ENCODE assay signal across 9 cellular contexts in genomic region chr22:23859201-23859600, GRCh38. TPM values are rescaled to one million over a fixed set of nuclear protein-coding genes. Genes with fewer than 3 reads are reported as not detected.
DNase-seq lines count a peak whose midpoint lies in the region; ATAC-seq and TF ChIP-seq lines count a peak whose summit lies in the region.
"Had no signal": no experiment of that assay in that cellular context is flagged by ENCODE, and none has a peak within 500 bp of the region (broad histone marks: within the 10 kb centered on the region; RNA-seq: fewer than 3 reads in every experiment).

No MANE protein-coding gene starts in this region.

- H4K20me1 ChIP-seq in OCI-LY1 (ENCODE audit: insufficient read depth, low read length) = no peaks in the 10 kb centered on the region

- H3K9me3 Mint-ChIP-seq in activated T-cell treated with anti-CD3 and anti-CD28 coated beads, Interleukin-2, amount 50 U/mL, for 4 hours = no peaks in the 10 kb centered on the region

- peak overlapping the region; percentile 83 for H3K4me2 ChIP-seq in OCI-LY1 (ENCODE audit: low read length)

- H3K4me1 Mint-ChIP-seq in activated T-cell treated with anti-CD3 and anti-CD28 coated beads, Interleukin-2, amount 50 U/mL, for 4 hours (ENCODE audit: low read depth) = peaks cover 18% of the 10 kb centered on the region

- peak overlapping the region; percentile 87 for H3K4me3 Mint-ChIP-seq in activated T-cell treated with anti-CD3 and anti-CD28 coated beads, Interleukin-2, amount 50 U/mL, for 4 hours

- no peak for DNase-seq in activated T-cell treated with anti-CD3 and anti-CD28 coated beads, Interleukin-2, amount 50 U/mL, for 4 hours
- no peak for DNase-seq in activated T-cell treated with anti-CD3 and anti-CD28 coated beads for 4 hours
- no peak for DNase-seq in dorsolateral prefrontal cortex
- DNase-seq in gastrocnemius medialis = no peak
- DNase-seq in stimulated activated CD4-positive, alpha-beta T cell treated with anti-CD3 and anti-CD28 coated beads, Interleukin-4, amount 100 ng/mL, for 1 hour = no peak
- DNase-seq in DMS53 treated with DMSO at 0.1 percent for 48 hours (lab: John Stamatoyannopoulos, UW; ENCODE audit: unreplicated experiment) = no peak
- no peak for DNase-seq in D341Med (ENCODE audit: low spot score)
- DNase-seq: left ventricle myocardium superior had no signal

- H3K9me3 ChIP-seq in OCI-LY1 (ENCODE audit: low read length) (no peaks in the 10 kb centered on the region), gastrocnemius medialis (no peaks in the 10 kb centered on the region)

- no peak overlapping the region for H2AFZ ChIP-seq in OCI-LY1 (ENCODE audit: low read length)

- H3K27me3 ChIP-seq in OCI-LY1 (ENCODE audit: insufficient read depth, low read length) = no peaks in the 10 kb centered on the region
- no peaks in the 10 kb centered on the region for H3K27me3 ChIP-seq in dorsolateral prefrontal cortex
- no peaks in the 10 kb centered on the region for H3K27me3 ChIP-seq in gastrocnemius medialis

- no peak for TF ChIP-seq POLR2A in gastrocnemius medialis (IDR thresholded peaks at IDR 0.05)

- no peaks in the 10 kb centered on the region for H3K27me3 Mint-ChIP-seq in activated T-cell treated with anti-CD3 and anti-CD28 coated beads, Interleukin-2, amount 50 U/mL, for 4 hours (ENCODE audit: low read depth)

- H3K27ac ChIP-seq in OCI-LY1 (ENCODE audit: low read depth, low read length, poor library complexity, severe bottlenecking) (peak overlapping the region; percentile 82), dorsolateral prefrontal cortex (peak overlapping the region in 41 of 59 donors; percentile 4 to 99 (median 96)), gastrocnemius medialis (peak overlapping the region in 3 of 4 donors; percentile 94 to 98 (median 97))

- intact Hi-C loops in dorsolateral prefrontal cortex (cut with DNase I) (loop anchor here (5.0 kb wide), 2 partner anchors 33 to 142 kb away; partner anchors contain the start of gene MIF (in 2 of the 2)), gastrocnemius medialis (cut with DNase I; ENCODE audit: low total_unique reads) (loop anchor here (5.0 kb wide), 1 partner anchor 33 kb away; the partner anchor contains the start of gene MIF)

- no peak for TF ChIP-seq CTCF in OCI-LY1 (IDR thresholded peaks at IDR 0.05; ENCODE audit: low read length)
- no peak for TF ChIP-seq CTCF in dorsolateral prefrontal cortex (IDR thresholded peaks at IDR 0.05 in 54 of 56, conservative IDR thresholded peaks at IDR 0.05 in 2 of 56; ENCODE audit: low read depth in 1 of 56, partially characterized antibody in 56 of 56)
- no peak for TF ChIP-seq CTCF in gastrocnemius medialis (IDR thresholded peaks at IDR 0.05 in 4 of 5, conservative IDR thresholded peaks at IDR 0.05 in 1 of 5)

- H3K36me3 Mint-ChIP-seq in activated T-cell treated with anti-CD3 and anti-CD28 coated beads, Interleukin-2, amount 50 U/mL, for 4 hours (ENCODE audit: insufficient read depth) = peaks cover 2% of the 10 kb centered on the region

- H3K4me3 ChIP-seq in OCI-LY1 (ENCODE audit: low read depth, low read length, poor library complexity, severe bottlenecking) (peak overlapping the region; percentile 70), dorsolateral prefrontal cortex (peak overlapping the region in 42 of 59 donors; percentile 64 to 100 (median 85)), gastrocnemius medialis (no peak overlapping the region)

- H3K9me2 ChIP-seq in OCI-LY1 (ENCODE audit: low read depth, low read length) = no peaks in the 10 kb centered on the region

- in situ Hi-C loops in gastrocnemius medialis (cut with MboI; ENCODE audit: low sequenced_read_pairs in 4 of 4) = loop anchor here in 3 of 4 donors (10.0 to 25.0 kb wide), 2 partner anchors 314 to 322 kb away; no protein-coding TSS in a partner anchor

- H3F3A ChIP-seq in OCI-LY1 (ENCODE audit: insufficient read depth, low read length) = no peaks in the 10 kb centered on the region

- no peaks in the 10 kb centered on the region for H3K36me3 ChIP-seq in OCI-LY1 (ENCODE audit: insufficient read depth, low read length)
- H3K36me3 ChIP-seq in gastrocnemius medialis = no peaks in the 10 kb centered on the region

- H3K9ac ChIP-seq in OCI-LY1 (ENCODE audit: low read length) = peak overlapping the region; percentile 80; the same call in 1 of the 2 replicates

- H3K4me1 ChIP-seq in OCI-LY1 (ENCODE audit: insufficient read depth, low read length, severe bottlenecking) (peaks cover 27% of the 10 kb centered on the region), gastrocnemius medialis (peaks cover 18 to 23% of the 10 kb centered on the region in 2 donors)

- no peak for ATAC-seq in activated T-cell treated with anti-CD3 and anti-CD28 coated beads, Interleukin-2, amount 50 U/mL, for 4 hours
- no peak for ATAC-seq in gastrocnemius medialis
- ATAC-seq: left ventricle myocardium superior had no signal

- H3K79me2 ChIP-seq in OCI-LY1 (ENCODE audit: insufficient read depth, low read length) = no peaks in the 10 kb centered on the region

RNA-seq across cellular contexts. Expression of gene SLC2A11, which starts 1.5 kb away (rescaled TPM):
- 1 to 10 TPM; 2.0 to 3.3 (median 2.4) TPM for total RNA-seq in activated T-cell treated with anti-CD3 and anti-CD28 coated beads, Interleukin-2, amount 50 U/mL, for 4 hours
- 10 to 100 TPM; 25.3 to 69.8 (median 42.4) TPM for total RNA-seq in dorsolateral prefrontal cortex
- 10 to 100 TPM in 1 of 4 donors, 1 to 10 TPM in 3; 2.4 to 19.0 (median 6.2) TPM for total RNA-seq in gastrocnemius medialis

RNA-seq across cellular contexts. Expression of gene DERL3, which starts 20.4 kb away (rescaled TPM):
- total RNA-seq in activated T-cell treated with anti-CD3 and anti-CD28 coated beads, Interleukin-2, amount 50 U/mL, for 4 hours = 1 to 10 TPM; 5.7 to 7.1 (median 6.9) TPM
- total RNA-seq in dorsolateral prefrontal cortex (10 to 100 TPM in 1 of 120 experiments, 1 to 10 TPM in 108, under 1 TPM in 11; 0.56 to 10.6 (median 2.5) TPM), gastrocnemius medialis (1 to 10 TPM in 3 of 4 donors, under 1 TPM in 1; 0.72 to 1.5 (median 1.3) TPM)

RNA-seq across cellular contexts. Expression of gene MIF, which starts 35.0 kb away (rescaled TPM):
- total RNA-seq in activated T-cell treated with anti-CD3 and anti-CD28 coated beads, Interleukin-2, amount 50 U/mL, for 4 hours = 1,000 to 10,000 TPM; 1,069 to 1,172 (median 1,160) TPM
- total RNA-seq in dorsolateral prefrontal cortex (100 to 1,000 TPM; 175 to 552 (median 413) TPM), gastrocnemius medialis (100 to 1,000 TPM in 3 of 4 donors, 10 to 100 TPM in 1; 78.1 to 145 (median 129) TPM)

Comparison
In these comparisons a context has a peak if more than half of its experiments do, and no peak if none do; other contexts are left out.
1. H3K4me3 ChIP-seq: peak in OCI-LY1 (single experiment) and dorsolateral prefrontal cortex (42 of 59); none in gastrocnemius medialis (0 of 4).
2. Peak in every context shown above with its lines, with median percentiles within 50 percentile points of each other: H3K27ac ChIP-seq.